8 cellular contexts compared by ENCODE assay signal in genomic region chr7:22821702-22822485, GRCh38. TPM values are rescaled to one million over a fixed set of nuclear protein-coding genes. Genes with fewer than 3 reads are reported as not detected.
DNase-seq lines count a peak whose midpoint lies in the region; ATAC-seq and TF ChIP-seq lines count a peak whose summit lies in the region.

No MANE protein-coding gene starts in this region.

- ATAC-seq in GM18511 (IDR thresholded peaks at IDR 0.05; ENCODE audit: unreplicated experiment) (peak; percentile 20), left lung (peak; percentile 69)

- H3K9me3 ChIP-seq in MG63 (no peaks in the 10 kb centered on the region), left lung (no peaks in the 10 kb centered on the region)

- TSS peak; percentile 70 for BruUV-seq in MCF 10A (replicated peaks; lab: Mats Ljungman, UMichigan)

- peak overlapping the region; percentile 98 for H3K27ac Mint-ChIP-seq in MCF 10A (ENCODE audit: low read depth, unreplicated experiment)

- H3K4me1 ChIP-seq in left lung = peaks cover 0 to 29% of the 10 kb centered on the region in 2 donors

- H3K9me3 Mint-ChIP-seq in MCF 10A (ENCODE audit: unreplicated experiment) = no peaks in the 10 kb centered on the region

- H3K27me3 ChIP-seq in MG63 = no peaks in the 10 kb centered on the region
- peaks cover 0 to 15% of the 10 kb centered on the region in 2 donors for H3K27me3 ChIP-seq in left lung

- DNase-seq in MG63 (peak; percentile 37), MCF 10A (ENCODE audit: unreplicated experiment) (peak; percentile 21), left lung (peak in 1 of 2 donors; percentile 40), substantia nigra (lab: John Stamatoyannopoulos, UW) (peak in 7 of 49 donors; percentile 1 to 36 (median 7)), NCI-H524 (lab: John Stamatoyannopoulos, UW) (no peak), hippocampal formation (lab: John Stamatoyannopoulos, UW) (no peak), GM19240 (ENCODE audit: insufficient read length, low spot score) (no peak)

- CTCF ChIA-PET in MCF 10A (lab: Yijun Ruan, JAX) = interaction anchor here (0.7 to 3.3 kb wide), 6 partner anchors 12 to 263 kb away, joined by 3 to 18 read pairs (median 3); partner anchors contain the start of gene HYCC1

- TF ChIP-seq CTCF in MCF 10A (IDR thresholded peaks at IDR 0.05; ENCODE audit: unreplicated experiment) (no peak), left lung (IDR thresholded peaks at IDR 0.05) (no peak)

- H3K36me3 ChIP-seq in MG63 = peaks cover 32% of the 10 kb centered on the region
- peaks cover 0 to 13% of the 10 kb centered on the region in 2 donors for H3K36me3 ChIP-seq in left lung

- H3K27me3 Mint-ChIP-seq in MCF 10A (ENCODE audit: insufficient read depth, unreplicated experiment) = no peaks in the 10 kb centered on the region

- peak overlapping the region; percentile 60 to 83 for H3K27ac ChIP-seq in left lung
- peak overlapping the region; percentile 82 for H3K27ac ChIP-seq in substantia nigra (ENCODE audit: low read depth, low read length, poor library complexity, severe bottlenecking)

- peak overlapping the region; percentile 94 for H3K4me3 Mint-ChIP-seq in MCF 10A (ENCODE audit: unreplicated experiment)

- peak overlapping the region; percentile 88 for H3K4me3 ChIP-seq in MG63
- peak overlapping the region; percentile 50 to 84 for H3K4me3 ChIP-seq in left lung

- intact Hi-C loops in MCF 10A (cut with micrococcal nuclease) = loop anchor here (1.0 to 2.0 kb wide), 2 partner anchors 32 to 233 kb away; no protein-coding TSS in a partner anchor
- intact Hi-C loops in left lung (cut with DNase I) = no loop called here

- H3K36me3 Mint-ChIP-seq in MCF 10A (ENCODE audit: insufficient read depth, unreplicated experiment) = peaks cover 23% of the 10 kb centered on the region

- peaks cover 13% of the 10 kb centered on the region for H3K4me1 Mint-ChIP-seq in MCF 10A (ENCODE audit: insufficient read depth, unreplicated experiment)

- POLR2A ChIA-PET in MCF 10A (lab: Yijun Ruan, JAX) = interaction anchor here (0.8 to 4.7 kb wide), 13 partner anchors 10 to 597 kb away, joined by 3 to 34 read pairs (median 5); partner anchors contain the start of gene KLHL7

RNA-seq across cellular contexts. Expression of gene TOMM7, which starts 0.8 kb away (rescaled TPM):
- total RNA-seq in MG63 (2014; rRNA removed; shearing (Covaris generic); ENCODE audit: low replicate concordance) = 131 and 141 TPM in 2 replicates
- total RNA-seq in MCF 10A (2022) (376 and 409 TPM in 2 replicates), left lung (100 to 1,000 TPM; 234 to 278 TPM)

Comparison
In these comparisons a context has a peak if more than half of its experiments do, and no peak if none do; other contexts are left out.
1. DNase-seq: peak in MG63 (single experiment) and MCF 10A (single experiment); none in NCI-H524 (0 of 2), hippocampal formation (0 of 2) and GM19240 (single experiment).